Comparison of ENCODE assay signal across 32 cellular contexts in genomic region chr5:44871401-44871800, GRCh38.
"Had no signal": no experiment of that assay in that cellular context is flagged by ENCODE, and none has a peak within 500 bp of the region (broad histone marks: within the 10 kb centered on the region; RNA-seq: fewer than 3 reads in every experiment).

No MANE protein-coding gene starts in this region.

- ATAC-seq: activated CD4-positive, CD25-positive, alpha-beta regulatory T cell treated with anti-CD3 and anti-CD28 coated beads, Interleukin-2, amount 50 U/mL, for 24 hours; activated CD8-positive, alpha-beta T cell treated with anti-CD3 and anti-CD28 coated beads for 36 hours; activated naive CD8-positive, alpha-beta T cell treated with anti-CD3 and anti-CD28 coated beads, Interleukin-2, amount 50 U/mL, for 24 hours; activated T-cell treated with anti-CD3 and anti-CD28 coated beads, Interleukin-2, amount 50 U/mL, for 4 hours; activated T-helper 17 cell treated with anti-CD3 and anti-CD28 coated beads, Interleukin-2, amount 50 U/mL, for 72 hours; body of pancreas; gastroesophageal sphincter; T-helper 17 cell had no signal

- H3K9me3 ChIP-seq: adrenal gland, body of pancreas, colonic mucosa, esophagus squamous epithelium, gastroesophageal sphincter had no signal

- H3K27me3 ChIP-seq: adrenal gland, body of pancreas, colonic mucosa, esophagus squamous epithelium, gastroesophageal sphincter had no signal

- H3K36me3 ChIP-seq: adrenal gland, colonic mucosa, esophagus squamous epithelium, gastroesophageal sphincter, WERI-Rb-1 had no signal

- H3K27ac ChIP-seq: adrenal gland, body of pancreas, colonic mucosa, epithelial cell of prostate, esophagus squamous epithelium, gastroesophageal sphincter, WERI-Rb-1 had no signal

- H3K4me3 Mint-ChIP-seq: activated B cell treated with CpG ODN at 0.5 μM for 24 hours; activated CD8-positive, alpha-beta T cell treated with anti-CD3 and anti-CD28 coated beads for 36 hours; activated naive CD4-positive, alpha-beta T cell treated with anti-CD3 and anti-CD28 coated beads for 36 hours; activated naive CD4-positive, alpha-beta T cell treated with anti-CD3 and anti-CD28 coated beads, Interleukin-2, amount 50 U/mL, for 24 hours; activated naive CD8-positive, alpha-beta T cell treated with anti-CD3 and anti-CD28 coated beads for 36 hours; activated naive CD8-positive, alpha-beta T cell treated with anti-CD3 and anti-CD28 coated beads, Interleukin-2, amount 50 U/mL, for 24 hours; activated T-cell treated with anti-CD3 and anti-CD28 coated beads, Interleukin-2, amount 50 U/mL, for 4 hours; activated T-helper 17 cell treated with anti-CD3 and anti-CD28 coated beads, Interleukin-2, amount 50 U/mL, for 72 hours; T-helper 17 cell; T-helper 2 cell treated with Interferon-gamma antibody and Interleukin-4, amounts not matched to agents 5 μg/mL and 100 μg/mL, for 36 hours had no signal

- H3K27me3 Mint-ChIP-seq: activated B cell treated with CpG ODN at 0.5 μM for 24 hours; activated naive CD4-positive, alpha-beta T cell treated with anti-CD3 and anti-CD28 coated beads, Interleukin-2, amount 50 U/mL, for 24 hours; activated naive CD8-positive, alpha-beta T cell treated with anti-CD3 and anti-CD28 coated beads, Interleukin-2, amount 50 U/mL, for 24 hours; activated T-helper 17 cell treated with anti-CD3 and anti-CD28 coated beads, Interleukin-2, amount 50 U/mL, for 72 hours had no signal

- H3K4me3 ChIP-seq: adrenal gland, body of pancreas, colonic mucosa, esophagus squamous epithelium, gastroesophageal sphincter had no signal

- H3K9me3 Mint-ChIP-seq: activated B cell treated with CpG ODN at 0.5 μM for 24 hours; activated CD8-positive, alpha-beta T cell treated with anti-CD3 and anti-CD28 coated beads for 36 hours; activated T-helper 17 cell treated with anti-CD3 and anti-CD28 coated beads, Interleukin-2, amount 50 U/mL, for 72 hours had no signal

- DNase-seq: activated B cell treated with CpG ODN at 0.5 μM for 24 hours; activated CD4-positive, alpha-beta T cell treated with anti-CD3 and anti-CD28 coated beads for 48 hours; activated CD4-positive, alpha-beta T cell treated with anti-CD3 and anti-CD28 coated beads, Interleukin-2, amount 50 U/mL, for 1 hour; activated CD4-positive, alpha-beta T cell treated with anti-CD3 and anti-CD28 coated beads, Interleukin-2, amount 50 U/mL, for 48 hours; activated CD8-positive, alpha-beta memory T cell treated with anti-CD3 and anti-CD28 coated beads for 24 hours; activated CD8-positive, alpha-beta T cell treated with anti-CD3 and anti-CD28 coated beads for 36 hours; activated effector memory CD4-positive, alpha-beta T cell treated with anti-CD3 and anti-CD28 coated beads, Interleukin-2, amount 50 U/mL, for 16 hours; activated naive CD4-positive, alpha-beta T cell treated with anti-CD3 and anti-CD28 coated beads for 36 hours; activated naive CD8-positive, alpha-beta T cell treated with anti-CD3 and anti-CD28 coated beads for 36 hours; activated naive CD8-positive, alpha-beta T cell treated with anti-CD3 and anti-CD28 coated beads, Interleukin-2, amount 50 U/mL, for 24 hours; activated T-cell treated with anti-CD3 and anti-CD28 coated beads, Interleukin-2, amount 50 U/mL, for 4 hours; adrenal gland; amygdala; aorta; body of pancreas; central memory CD4-positive, alpha-beta T cell; cerebellar nuclear complex; colonic mucosa; effector CD8-positive, alpha-beta T cell; esophagus squamous epithelium; foreskin melanocyte; T-helper 1 cell; T-helper 17 cell; T1000; WERI-Rb-1 had no signal

- FAIRE-seq: endothelial cell of umbilical vein had no signal

- H3K4me1 ChIP-seq: adrenal gland, body of pancreas, colonic mucosa, gastroesophageal sphincter had no signal

- H3K27ac Mint-ChIP-seq: activated B cell treated with CpG ODN at 0.5 μM for 24 hours; activated CD8-positive, alpha-beta T cell treated with anti-CD3 and anti-CD28 coated beads for 36 hours; activated naive CD4-positive, alpha-beta T cell treated with anti-CD3 and anti-CD28 coated beads for 36 hours; activated naive CD4-positive, alpha-beta T cell treated with anti-CD3 and anti-CD28 coated beads, Interleukin-2, amount 50 U/mL, for 24 hours; activated naive CD8-positive, alpha-beta T cell treated with anti-CD3 and anti-CD28 coated beads for 36 hours; activated naive CD8-positive, alpha-beta T cell treated with anti-CD3 and anti-CD28 coated beads, Interleukin-2, amount 50 U/mL, for 24 hours; activated T-helper 17 cell treated with anti-CD3 and anti-CD28 coated beads, Interleukin-2, amount 50 U/mL, for 72 hours; T-helper 17 cell; T-helper 2 cell treated with Interferon-gamma antibody and Interleukin-4, amounts not matched to agents 5 μg/mL and 100 μg/mL, for 36 hours had no signal
